In the genomic region with DNA sequence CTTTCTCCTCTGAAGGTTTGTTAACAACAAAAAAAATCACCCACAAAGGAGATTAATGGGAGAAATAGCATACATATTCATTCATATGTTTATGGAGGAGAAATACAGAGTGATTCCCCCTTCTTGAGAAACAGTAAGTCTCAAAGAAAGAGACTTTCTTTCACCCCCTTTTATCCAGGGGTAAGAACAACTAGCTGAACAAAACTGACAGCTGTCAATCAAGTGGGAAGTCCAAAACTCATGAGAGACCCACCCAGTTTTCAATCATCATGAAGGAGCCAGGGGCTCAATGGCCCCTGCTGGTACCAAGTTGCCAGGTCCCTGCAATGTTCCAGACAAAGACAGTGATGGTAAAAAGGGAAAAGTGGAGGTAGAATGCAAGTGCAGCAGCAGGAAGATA, we compare ENCODE assay signal across 19 cellular contexts. TPM values are rescaled to one million over a fixed set of nuclear protein-coding genes. Genes with fewer than 3 reads are reported as not detected.
DNase-seq lines count a peak whose midpoint lies in the region; ATAC-seq, FAIRE-seq and TF ChIP-seq lines count a peak whose summit lies in the region.
"Had no signal": no experiment of that assay in that cellular context is flagged by ENCODE, and none has a peak within 500 bp of the region (broad histone marks: within the 10 kb centered on the region; RNA-seq: fewer than 3 reads in every experiment).

No MANE protein-coding gene starts in this region.

- DNase-seq in K562 (ENCODE audit: extremely low read depth in 1 of 4, low spot score in 3 of 4) = no peak
- no peak for DNase-seq in prostate gland (ENCODE audit: low spot score)
- no peak for DNase-seq in activated CD4-positive, alpha-beta memory T cell treated with anti-CD3 and anti-CD28 coated beads for 36 hours
- no peak for DNase-seq in T-cell
- no peak for DNase-seq in GM13976 (ENCODE audit: low spot score)
- DNase-seq: BE2C; CD8-positive, alpha-beta T cell; DMS53; GOT3; HFFc6 had no signal

- no peak overlapping the region for H3K4me3 Mint-ChIP-seq in activated CD4-positive, alpha-beta memory T cell treated with anti-CD3 and anti-CD28 coated beads for 36 hours
- H3K4me3 Mint-ChIP-seq in T-cell = no peak overlapping the region
- H3K4me3 Mint-ChIP-seq: CD14-positive monocyte; CD8-positive, alpha-beta T cell; HFFc6 had no signal

- no peak overlapping the region for H3K4me2 ChIP-seq in K562 (ENCODE audit: insufficient read depth, low read length)
- H3K4me2 ChIP-seq: A549 had no signal

- POLR2A ChIA-PET in K562 (lab: Yijun Ruan, JAX) (no interaction called here), T-cell (lab: Charles Lee) (no interaction called here)
- POLR2A ChIA-PET in activated CD4-positive, alpha-beta memory T cell treated with anti-CD3 and anti-CD28 coated beads for 36 hours (lab: Charles Lee) = no interaction called here

- no TSS peak for BruUV-seq in K562 (replicated peaks; lab: Mats Ljungman, UMichigan)

- H3K4me1 Mint-ChIP-seq in activated CD4-positive, alpha-beta memory T cell treated with anti-CD3 and anti-CD28 coated beads for 36 hours (ENCODE audit: low read depth) = no peaks in the 10 kb centered on the region
- no peaks in the 10 kb centered on the region for H3K4me1 Mint-ChIP-seq in T-cell
- H3K4me1 Mint-ChIP-seq: CD14-positive monocyte had no signal

- no peaks in the 10 kb centered on the region for H3K9me3 Mint-ChIP-seq in activated CD4-positive, alpha-beta memory T cell treated with anti-CD3 and anti-CD28 coated beads for 36 hours
- H3K9me3 Mint-ChIP-seq in T-cell = no peaks in the 10 kb centered on the region
- H3K9me3 Mint-ChIP-seq: CD8-positive, alpha-beta T cell; HFFc6 had no signal

- H3K36me3 ChIP-seq in K562 (ENCODE audit: control insufficient read depth, insufficient read depth, low read length) = no peaks in the 10 kb centered on the region
- no peaks in the 10 kb centered on the region for H3K36me3 ChIP-seq in liver (ENCODE audit: control insufficient read depth in 4 of 4, insufficient read depth in 3 of 4, low read depth in 1 of 4, low read length in 3 of 4)
- H3K36me3 ChIP-seq in prostate gland = no peaks in the 10 kb centered on the region
- H3K36me3 ChIP-seq: BE2C, HAP-1 had no signal

- no peak for ATAC-seq in K562
- no peak for ATAC-seq in T-cell (replicated peaks in 1 of 4)
- no peak for ATAC-seq in GM19035 (IDR thresholded peaks at IDR 0.05; ENCODE audit: unreplicated experiment)
- ATAC-seq: A549; CD8-positive, alpha-beta T cell had no signal

- no peaks in the 10 kb centered on the region for H3K79me2 ChIP-seq in K562 (ENCODE audit: control insufficient read depth, insufficient read depth, low read length)

- H3K27me3 Mint-ChIP-seq in activated CD4-positive, alpha-beta memory T cell treated with anti-CD3 and anti-CD28 coated beads for 36 hours = peaks cover 5% of the 10 kb centered on the region
- H3K27me3 Mint-ChIP-seq in T-cell = peaks cover 14 to 17% of the 10 kb centered on the region in 2 donors

- H3K4me1 ChIP-seq in K562 (replicated peaks in 1 of 2; ENCODE audit: control insufficient read depth in 2 of 2, insufficient read depth in 2 of 2, low read length in 2 of 2) (peaks cover 4 to 16% of the 10 kb centered on the region in 2 experiments; a peak in 4 of 5 replicates), liver (ENCODE audit: control insufficient read depth in 4 of 4, insufficient read depth in 4 of 4, low read length in 3 of 4) (peaks cover 6 to 53% (median 26%) of the 10 kb centered on the region in 4 donors), prostate gland (replicated peaks) (peaks cover 6% of the 10 kb centered on the region)
- H3K4me1 ChIP-seq: BE2C, HAP-1 had no signal

- H3K36me3 Mint-ChIP-seq in activated CD4-positive, alpha-beta memory T cell treated with anti-CD3 and anti-CD28 coated beads for 36 hours = no peaks in the 10 kb centered on the region
- H3K36me3 Mint-ChIP-seq in T-cell = no peaks in the 10 kb centered on the region
- H3K36me3 Mint-ChIP-seq: CD14-positive monocyte; CD8-positive, alpha-beta T cell had no signal

- intact Hi-C loops in K562 (cut with micrococcal nuclease) (no loop called here), prostate gland (cut with DNase I) (loop anchor here (10.0 kb wide), 1 partner anchor 61 kb away; no protein-coding TSS in a partner anchor)
- intact Hi-C loops in activated CD4-positive, alpha-beta memory T cell treated with anti-CD3 and anti-CD28 coated beads for 36 hours (cut with micrococcal nuclease) = no loop called here

- TF ChIP-seq POLR2A in K562 (conservative IDR thresholded peaks at IDR 0.05) (no peak), prostate gland (IDR thresholded peaks at IDR 0.05) (no peak)

- in situ Hi-C loops in K562 (cut with MboI) (no loop called here), GM13976 (cut with MboI; ENCODE audit: low sequenced_read_pairs, unreplicated experiment) (no loop called here)

- no peak for FAIRE-seq in K562 (lab: Jason Lieb, UNC)
- FAIRE-seq: A549, GM18507, HTR-8/SVneo had no signal

- H4K20me1 ChIP-seq in K562 (replicated peaks; ENCODE audit: control insufficient read depth, insufficient read depth, low read length) = no peaks in the 10 kb centered on the region

- H3K27ac ChIP-seq in K562 (ENCODE audit: extremely low read depth, low read depth, low read length) = no peak overlapping the region
- H3K27ac ChIP-seq in liver (ENCODE audit: low read depth in 1 of 2, low read length in 2 of 2) = peak overlapping the region; percentile 77 to 86
- peak overlapping the region; percentile 35 to 58 for H3K27ac ChIP-seq in prostate gland

- H3K9ac ChIP-seq in K562 (ENCODE audit: insufficient read depth in 1 of 2, low read depth in 2 of 2, low read length in 2 of 2) (no peak overlapping the region), liver (ENCODE audit: low read depth in 1 of 2, low read length in 2 of 2) (peak overlapping the region; percentile 19 to 42)

- H2AFZ ChIP-seq in K562 (ENCODE audit: low read depth, low read length) = no peak overlapping the region

- H3K4me3 ChIP-seq in K562 (no peak overlapping the region), liver (ENCODE audit: low read depth in 1 of 3, low read length in 3 of 3) (peak overlapping the region in 1 of 3 donors; percentile 10), prostate gland (no peak overlapping the region)
- H3K4me3 ChIP-seq: A549, HAP-1 had no signal

- H3K27ac Mint-ChIP-seq in activated CD4-positive, alpha-beta memory T cell treated with anti-CD3 and anti-CD28 coated beads for 36 hours = no peak overlapping the region
- no peak overlapping the region for H3K27ac Mint-ChIP-seq in T-cell
- H3K27ac Mint-ChIP-seq: CD14-positive monocyte; CD8-positive, alpha-beta T cell; HFFc6 had no signal

- no peaks in the 10 kb centered on the region for H3K9me1 ChIP-seq in K562 (ENCODE audit: control insufficient read depth, insufficient read depth, low read length)

- CTCF ChIA-PET in K562 (lab: Yijun Ruan, JAX; ENCODE audit: low intra/inter-chr PET ratio) = no interaction called here
- CTCF ChIA-PET in activated CD4-positive, alpha-beta memory T cell treated with anti-CD3 and anti-CD28 coated beads for 36 hours (lab: Charles Lee) = no interaction called here
- CTCF ChIA-PET in T-cell (lab: Charles Lee) = no interaction called here

- H3K27me3 ChIP-seq in K562 (ENCODE audit: control insufficient read depth in 2 of 2, insufficient read depth in 2 of 2, low read length in 2 of 2) = no peaks in the 10 kb centered on the region
- no peaks in the 10 kb centered on the region for H3K27me3 ChIP-seq in liver (ENCODE audit: control insufficient read depth in 4 of 4, insufficient read depth in 4 of 4, low read length in 3 of 4)
- H3K27me3 ChIP-seq in prostate gland (replicated peaks; ENCODE audit: insufficient read depth) = no peaks in the 10 kb centered on the region

- no peaks in the 10 kb centered on the region for H3K9me3 ChIP-seq in K562 (replicated peaks; ENCODE audit: control insufficient read depth, insufficient read depth, low read depth, low read length)
- H3K9me3 ChIP-seq in liver (ENCODE audit: control insufficient read depth in 4 of 4, low read length in 3 of 4) = no peaks in the 10 kb centered on the region
- H3K9me3 ChIP-seq in prostate gland = no peaks in the 10 kb centered on the region
- H3K9me3 ChIP-seq: A549, BE2C, HAP-1 had no signal

- TF ChIP-seq CTCF in K562 (IDR thresholded peaks at IDR 0.05 in 2 of 3, conservative IDR thresholded peaks at IDR 0.05 in 1 of 3; ENCODE audit: insufficient read depth in 2 of 3, low read depth in 1 of 3, low read length in 3 of 3) (no peak), liver (IDR thresholded peaks at IDR 0.05; ENCODE audit: low read depth, low read length, missing input control) (no peak), prostate gland (IDR thresholded peaks at IDR 0.05) (no peak), GM13976 (IDR thresholded peaks at IDR 0.05; ENCODE audit: borderline replicate concordance, control extremely low read depth, extremely low read depth, insufficient read depth, missing control alignments) (no peak)

- TF ChIP-seq EP300 in K562 (IDR thresholded peaks at IDR 0.05; ENCODE audit: low read length) = no peak

- TF ChIP-seq RAD21 in K562 (CRISPR knock-in tag; conservative IDR thresholded peaks at IDR 0.05 in 1 of 2, IDR thresholded peaks at IDR 0.05 in 1 of 2) = no peak
- no peak for TF ChIP-seq RAD21 in liver (IDR thresholded peaks at IDR 0.05)

RNA-seq across cellular contexts. Expression of gene CYP3A43, which starts 1.9 kb away (rescaled TPM):
- not detected in 2 replicates for total RNA-seq in K562 (2011; cell fraction: chromatin; rRNA removed; ENCODE audit: low replicate concordance)
- not detected in 2 replicates for total RNA-seq in K562 (2011; cell fraction: nucleolus; rRNA removed)
- not detected in 2 replicates for total RNA-seq in K562 (2011; cell fraction: nucleoplasm; rRNA removed)
- total RNA-seq in K562 (2014; rRNA removed) = not detected in 2 replicates
- not detected in 2 replicates for total RNA-seq in K562 (2014; rRNA removed; fragmentation: Illumina TruSeq; extraction: Trizol)
- not detected in 2 replicates for total RNA-seq in K562 (2015; rRNA removed; fragmentation: Illumina TruSeq; extraction: Trizol)
- not detected in 2 replicates for total RNA-seq in K562 (2021)
- 0.05 TPM in 1 of 2 replicates, not detected in the other for polyA plus RNA-seq in K562 (2011; rRNA removed)
- polyA plus RNA-seq in K562 (2011; cell fraction: cytosol; rRNA removed) = 0.12 TPM in 1 of 2 replicates, not detected in the other
- polyA plus RNA-seq in K562 (2011; cell fraction: nucleus; rRNA removed) = 0.13 TPM in 1 of 2 replicates, not detected in the other
- polyA plus RNA-seq in K562 (2012) = 0.11 TPM in 1 of 2 replicates, not detected in the other
- polyA plus RNA-seq in K562 (2014; fragmentation: Illumina TruSeq; extraction: Trizol) = not detected in 2 replicates
- polyA plus RNA-seq in K562 (2014; fragmentation: Nextera tagmentation; extraction: Ambion mirVana) = not detected
- not detected in 2 replicates for polyA plus RNA-seq in K562 (2014; rRNA removed)
- not detected in 2 replicates for polyA minus RNA-seq in K562 (2011; rRNA and poly(A)+ RNA removed)
- polyA minus RNA-seq in K562 (2011; cell fraction: cytosol; rRNA and poly(A)+ RNA removed) = not detected in 2 replicates
- not detected in 2 replicates for polyA minus RNA-seq in K562 (2011; cell fraction: nucleus; rRNA and poly(A)+ RNA removed)
- 10 to 100 TPM in 1 of 2 donors, under 1 TPM in 1; 0.61 to 75.3 TPM for total RNA-seq in liver
- 10 to 100 TPM in 1 of 2 donors, 1 to 10 TPM in 1; 4.6 to 35.1 TPM for polyA plus RNA-seq in liver
- total RNA-seq in prostate gland = 10 to 100 TPM in 1 of 2 donors, under 1 TPM in 1; 0.45 to 14.3 TPM
- not detected for total RNA-seq in activated CD4-positive, alpha-beta memory T cell treated with anti-CD3 and anti-CD28 coated beads for 36 hours
- total RNA-seq in T-cell = under 1 TPM in 2 of 5 donors, not detected in 3; 0.26 to 0.53 TPM
- total RNA-seq: CD8-positive, alpha-beta T cell; Daoy; HFFc6 had no signal
- polyA plus RNA-seq: A549, AG04450, CD14-positive monocyte had no signal

RNA-seq across cellular contexts. Expression of gene CYP3A4, which starts 41.9 kb away (rescaled TPM):
- total RNA-seq in K562 (2011; cell fraction: chromatin; rRNA removed; ENCODE audit: low replicate concordance) = not detected in 2 replicates
- total RNA-seq in K562 (2011; cell fraction: nucleolus; rRNA removed) = not detected in 2 replicates
- total RNA-seq in K562 (2011; cell fraction: nucleoplasm; rRNA removed) = not detected in 2 replicates
- total RNA-seq in K562 (2014; rRNA removed) = not detected in 2 replicates
- not detected in 2 replicates for total RNA-seq in K562 (2014; rRNA removed; fragmentation: Illumina TruSeq; extraction: Trizol)
- total RNA-seq in K562 (2015; rRNA removed; fragmentation: Illumina TruSeq; extraction: Trizol) = not detected in 2 replicates
- 0.07 and 0.18 TPM in 2 replicates for total RNA-seq in K562 (2021)
- not detected in 2 replicates for polyA plus RNA-seq in K562 (2011; rRNA removed)
- polyA plus RNA-seq in K562 (2011; cell fraction: cytosol; rRNA removed) = not detected in 2 replicates
- not detected in 2 replicates for polyA plus RNA-seq in K562 (2011; cell fraction: nucleus; rRNA removed)
- not detected in 2 replicates for polyA plus RNA-seq in K562 (2012)
- polyA plus RNA-seq in K562 (2014; fragmentation: Illumina TruSeq; extraction: Trizol) = not detected in 2 replicates
- under 1 TPM in 1 of 2 experiments, not detected in 1; 0.08 TPM for polyA plus RNA-seq in K562 (2014; fragmentation: Nextera tagmentation; extraction: Ambion mirVana)
- polyA plus RNA-seq in K562 (2014; rRNA removed) = not detected in 2 replicates
- polyA minus RNA-seq in K562 (2011; rRNA and poly(A)+ RNA removed) = not detected in 2 replicates
- not detected in 2 replicates for polyA minus RNA-seq in K562 (2011; cell fraction: cytosol; rRNA and poly(A)+ RNA removed)
- polyA minus RNA-seq in K562 (2011; cell fraction: nucleus; rRNA and poly(A)+ RNA removed) = not detected in 2 replicates
- 100 to 1,000 TPM in 1 of 2 donors, under 1 TPM in 1; 0.51 to 138 TPM for total RNA-seq in liver
- polyA plus RNA-seq in liver = 1,000 to 10,000 TPM in 1 of 2 donors, 100 to 1,000 TPM in 1; 440 to 1,082 TPM
- total RNA-seq in prostate gland = not detected
- total RNA-seq in activated CD4-positive, alpha-beta memory T cell treated with anti-CD3 and anti-CD28 coated beads for 36 hours = not detected
- under 1 TPM in 3 of 5 donors, not detected in 2; 0.16 to 0.66 (median 0.53) TPM for total RNA-seq in T-cell
- total RNA-seq: CD8-positive, alpha-beta T cell; HFFc6 had no signal
- polyA plus RNA-seq: AG04450, CD14-positive monocyte had no signal

RNA-seq across cellular contexts. Expression of gene OR2AE1, which starts 51.0 kb away (rescaled TPM):
- total RNA-seq in K562 (2011; cell fraction: chromatin; rRNA removed; ENCODE audit: low replicate concordance) = 0.39 TPM in 1 of 2 replicates, not detected in the other
- not detected in 2 replicates for total RNA-seq in K562 (2011; cell fraction: nucleolus; rRNA removed)
- 0.88 and 2.0 TPM in 2 replicates for total RNA-seq in K562 (2011; cell fraction: nucleoplasm; rRNA removed)
- total RNA-seq in K562 (2014; rRNA removed) (0.27 TPM in 1 of 2 replicates, not detected in the other), K562 (2014; rRNA removed; fragmentation: Illumina TruSeq; extraction: Trizol) (not detected in 2 replicates), K562 (2015; rRNA removed; fragmentation: Illumina TruSeq; extraction: Trizol) (not detected in 2 replicates), K562 (2021) (not detected in 2 replicates), liver (under 1 TPM in 1 of 2 donors, not detected in 1; 0.25 TPM), prostate gland (not detected), T-cell (1 to 10 TPM in 2 of 5 donors, under 1 TPM in 2, not detected in 1; 0.35 to 1.3 (median 1.0) TPM)
- polyA plus RNA-seq in K562 (2011; rRNA removed) (not detected in 2 replicates), K562 (2014; fragmentation: Illumina TruSeq; extraction: Trizol) (not detected in 2 replicates), K562 (2014; fragmentation: Nextera tagmentation; extraction: Ambion mirVana) (not detected), K562 (2014; rRNA removed) (not detected in 2 replicates), liver (not detected)
- polyA plus RNA-seq in K562 (2011; cell fraction: cytosol; rRNA removed) = not detected in 2 replicates
- polyA plus RNA-seq in K562 (2011; cell fraction: nucleus; rRNA removed) = not detected in 2 replicates
- polyA plus RNA-seq in K562 (2012) = not detected in 2 replicates
- polyA minus RNA-seq in K562 (2011; rRNA and poly(A)+ RNA removed) = 0.70 TPM in 1 of 2 replicates, not detected in the other
- polyA minus RNA-seq in K562 (2011; cell fraction: cytosol; rRNA and poly(A)+ RNA removed) = not detected in 2 replicates
- 0.44 TPM in 1 of 2 replicates, not detected in the other for polyA minus RNA-seq in K562 (2011; cell fraction: nucleus; rRNA and poly(A)+ RNA removed)
- total RNA-seq in activated CD4-positive, alpha-beta memory T cell treated with anti-CD3 and anti-CD28 coated beads for 36 hours = not detected
- total RNA-seq: Daoy, HFFc6 had no signal
- polyA plus RNA-seq: AG04450, CD14-positive monocyte had no signal

Comparison
In these comparisons a context has a peak if more than half of its experiments do, and no peak if none do; other contexts are left out.
1. H3K9ac ChIP-seq: peak in liver (2 of 2); none in K562 (0 of 2).